In the genomic region with DNA sequence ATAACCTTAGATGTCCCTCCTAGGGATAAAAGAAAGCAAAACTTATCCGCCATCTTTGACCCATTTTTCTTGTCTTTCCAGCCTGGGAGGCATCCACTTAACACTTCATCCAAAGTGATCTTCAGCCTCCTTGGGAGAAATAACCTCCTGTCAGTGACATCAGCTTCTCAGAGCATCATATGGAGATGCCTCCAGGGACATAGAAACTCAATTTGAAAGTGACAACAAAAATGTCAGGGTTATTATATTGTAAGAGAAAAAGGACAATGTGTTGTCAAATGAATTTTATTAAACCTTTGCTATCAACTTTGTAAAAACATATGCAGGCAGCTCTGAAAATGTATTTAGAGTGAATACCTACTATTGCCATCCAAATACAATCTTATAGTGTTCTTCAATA, we compare ENCODE assay signal across 33 cellular contexts.
A peak's percentile ranks its signal among the peaks of the same experiment; 100 is the strongest.
DNase-seq lines count a peak whose midpoint lies in the region; ATAC-seq and TF ChIP-seq lines count a peak whose summit lies in the region.
"Had no signal": no experiment of that assay in that cellular context is flagged by ENCODE, and none has a peak within 500 bp of the region (broad histone marks: within the 10 kb centered on the region; RNA-seq: fewer than 3 reads in every experiment).

No MANE protein-coding gene starts in this region.

- H2BK120ac ChIP-seq in mesenchymal stem cell (ENCODE audit: low read depth, low read length): no peak overlapping the region
- no peak overlapping the region for H2BK120ac ChIP-seq in trophoblast cell (ENCODE audit: insufficient read depth, low read length, poor library complexity)

- H2BK15ac ChIP-seq in mesenchymal stem cell (ENCODE audit: low read depth, poor library complexity, severe bottlenecking): no peak overlapping the region

- H3K4me1 ChIP-seq in mesenchymal stem cell (ENCODE audit: control insufficient read depth, insufficient read depth, low read depth, low read length): no peaks in the 10 kb centered on the region
- H3K4me1 ChIP-seq in trophoblast cell (ENCODE audit: control insufficient read depth in 1 of 2, insufficient read depth in 2 of 2, low read length in 2 of 2): peaks cover 0 to 2% of the 10 kb centered on the region in 2 experiments
- H3K4me1 ChIP-seq: A549; BE2C; BLaER1; BLaER1 treated with 17β-estradiol and CSF1 and Interleukin-3, amounts not matched to agents 10 nM and 100 nM had no signal

- TF ChIP-seq RAD21 in neural cell (conservative IDR thresholded peaks at IDR 0.05): no peak

- H3K23ac ChIP-seq in mesenchymal stem cell (ENCODE audit: low read length in 2 of 2) (no peak overlapping the region), trophoblast cell (ENCODE audit: low read length) (no peak overlapping the region)

- H2AFZ ChIP-seq in mesenchymal stem cell (ENCODE audit: low read depth, low read length) (no peak overlapping the region), neural cell (ENCODE audit: low read depth, low read length) (no peak overlapping the region), trophoblast cell (ENCODE audit: insufficient read depth, low read length, poor library complexity) (no peak overlapping the region)

- TF ChIP-seq CTCF in neural cell (IDR thresholded peaks at IDR 0.05; ENCODE audit: poor library complexity, severe bottlenecking) (no peak), RWPE1 (conservative IDR thresholded peaks at IDR 0.05; ENCODE audit: low read depth) (no peak)

- H3K4me2 ChIP-seq in mesenchymal stem cell (ENCODE audit: low read length, poor library complexity, severe bottlenecking) (no peak overlapping the region), neural cell (ENCODE audit: low read length) (no peak overlapping the region), trophoblast cell (ENCODE audit: low read length) (no peak overlapping the region)
- H3K4me2 ChIP-seq: A549; BLaER1; BLaER1 treated with 17β-estradiol and CSF1 and Interleukin-3, amounts not matched to agents 10 nM and 100 nM had no signal

- POLR2A ChIA-PET in RWPE1 (lab: Yijun Ruan, JAX; ENCODE audit: low non-redundant PET): no interaction called here

- H3K79me1 ChIP-seq in mesenchymal stem cell (replicated peaks; ENCODE audit: low read length, poor library complexity, severe bottlenecking): no peaks in the 10 kb centered on the region
- H3K79me1 ChIP-seq in trophoblast cell (ENCODE audit: low read length): peaks cover 2% of the 10 kb centered on the region

- no peak overlapping the region for H3K27ac Mint-ChIP-seq in natural killer cell treated with Interleukin-12 subunit alpha and Interleukin-12 subunit beta and Interleukin-15 and Interleukin-18, amount 100 ng/mL, for 72 hours
- H3K27ac Mint-ChIP-seq: B cell; CD14-positive monocyte; CD4-positive, alpha-beta memory T cell; CD4-positive, alpha-beta T cell; CD4-positive, CD25-positive, alpha-beta regulatory T cell; CD8-positive, alpha-beta memory T cell; CD8-positive, alpha-beta T cell had no signal

- H3K27ac ChIP-seq in mesenchymal stem cell (ENCODE audit: low read length, poor library complexity, severe bottlenecking) (no peak overlapping the region), neural cell (ENCODE audit: low read length) (peak overlapping the region; percentile 42), trophoblast cell (ENCODE audit: low read depth, low read length) (no peak overlapping the region), RWPE1 (no peak overlapping the region)
- H3K27ac ChIP-seq: 22Rv1; A549; BLaER1; BLaER1 treated with 17β-estradiol and CSF1 and Interleukin-3, amounts not matched to agents 10 nM and 100 nM; C4-2B had no signal

- H3K27me3 ChIP-seq in mesenchymal stem cell (ENCODE audit: control insufficient read depth in 1 of 2, insufficient read depth in 1 of 2, low read length in 2 of 2) (no peaks in the 10 kb centered on the region), neural cell (ENCODE audit: insufficient read depth, low read depth, low read length) (no peaks in the 10 kb centered on the region), trophoblast cell (ENCODE audit: insufficient read depth, low read length) (no peaks in the 10 kb centered on the region)
- H3K27me3 ChIP-seq: BE2C; BLaER1; BLaER1 treated with 17β-estradiol and CSF1 and Interleukin-3, amounts not matched to agents 10 nM and 100 nM had no signal

- peak; percentile 97 for TF ChIP-seq EP300 in neural cell (conservative IDR thresholded peaks at IDR 0.05; ENCODE audit: poor library complexity, severe bottlenecking)

- H3K27me3 Mint-ChIP-seq in natural killer cell treated with Interleukin-12 subunit alpha and Interleukin-12 subunit beta and Interleukin-15 and Interleukin-18, amount 100 ng/mL, for 72 hours: peaks cover 0 to 3% of the 10 kb centered on the region in 2 donors
- H3K27me3 Mint-ChIP-seq: B cell; CD4-positive, alpha-beta T cell; CD4-positive, CD25-positive, alpha-beta regulatory T cell; CD8-positive, alpha-beta memory T cell had no signal

- no peak overlapping the region for H2BK12ac ChIP-seq in mesenchymal stem cell (ENCODE audit: low read length in 2 of 2)
- H2BK12ac ChIP-seq in trophoblast cell (ENCODE audit: low read length): peak overlapping the region; percentile 13

- H4K91ac ChIP-seq in mesenchymal stem cell (ENCODE audit: low read length) (no peak overlapping the region), trophoblast cell (ENCODE audit: low read depth, low read length) (no peak overlapping the region)

- H3F3A ChIP-seq in neural cell (ENCODE audit: insufficient read depth, low read length, poor library complexity, severe bottlenecking): no peaks in the 10 kb centered on the region

- peaks cover 3% of the 10 kb centered on the region for H3K9me3 Mint-ChIP-seq in natural killer cell treated with Interleukin-12 subunit alpha and Interleukin-12 subunit beta and Interleukin-15 and Interleukin-18, amount 100 ng/mL, for 72 hours
- H3K9me3 Mint-ChIP-seq: CD4-positive, alpha-beta T cell; CD4-positive, CD25-positive, alpha-beta regulatory T cell; CD8-positive, alpha-beta T cell had no signal

- H3K18ac ChIP-seq in mesenchymal stem cell (ENCODE audit: low read depth in 1 of 2, low read length in 2 of 2) (no peak overlapping the region), trophoblast cell (ENCODE audit: low read length) (no peak overlapping the region)

- H2AK5ac ChIP-seq in mesenchymal stem cell (ENCODE audit: low read length, severe bottlenecking): peak overlapping the region; percentile 94
- no peak overlapping the region for H2AK5ac ChIP-seq in trophoblast cell (ENCODE audit: low read length)

- CTCF ChIA-PET in RWPE1 (lab: Yijun Ruan, JAX): no interaction called here

- H3K4me3 Mint-ChIP-seq in natural killer cell treated with Interleukin-12 subunit alpha and Interleukin-12 subunit beta and Interleukin-15 and Interleukin-18, amount 100 ng/mL, for 72 hours: no peak overlapping the region
- H3K4me3 Mint-ChIP-seq: B cell; CD14-positive monocyte; CD4-positive, alpha-beta memory T cell; CD4-positive, alpha-beta T cell; CD4-positive, CD25-positive, alpha-beta regulatory T cell; CD8-positive, alpha-beta memory T cell; CD8-positive, alpha-beta T cell had no signal

- H2BK5ac ChIP-seq in mesenchymal stem cell (ENCODE audit: low read depth, low read length, poor library complexity, severe bottlenecking): no peak overlapping the region
- H2BK5ac ChIP-seq in trophoblast cell (ENCODE audit: low read depth, low read length, poor library complexity): no peak overlapping the region

- H3K14ac ChIP-seq in mesenchymal stem cell (ENCODE audit: low read length in 2 of 2) (no peak overlapping the region), trophoblast cell (ENCODE audit: low read length) (no peak overlapping the region)

- H4K8ac ChIP-seq in mesenchymal stem cell (ENCODE audit: low read length) (no peak overlapping the region), trophoblast cell (ENCODE audit: low read depth, low read length) (no peak overlapping the region)

- H3K9ac ChIP-seq in mesenchymal stem cell (ENCODE audit: low read length) (no peak overlapping the region), neural cell (ENCODE audit: low read length) (no peak overlapping the region), trophoblast cell (ENCODE audit: low read length) (no peak overlapping the region)
- H3K9ac ChIP-seq: BLaER1; BLaER1 treated with 17β-estradiol and CSF1 and Interleukin-3, amounts not matched to agents 10 nM and 100 nM had no signal

- peaks cover 25% of the 10 kb centered on the region for H3K9me3 ChIP-seq in mesenchymal stem cell (ENCODE audit: control insufficient read depth, low read length)
- H3K9me3 ChIP-seq in neural cell (ENCODE audit: low read length): no peaks in the 10 kb centered on the region
- no peaks in the 10 kb centered on the region for H3K9me3 ChIP-seq in trophoblast cell (ENCODE audit: insufficient read depth, low read depth, low read length)
- H3K9me3 ChIP-seq: A549; BE2C; BLaER1; BLaER1 treated with 17β-estradiol and CSF1 and Interleukin-3, amounts not matched to agents 10 nM and 100 nM; Caco-2 had no signal

- no peak overlapping the region for H3K4me3 ChIP-seq in mesenchymal stem cell (ENCODE audit: insufficient read depth in 1 of 2, low read depth in 1 of 2, low read length in 2 of 2)
- no peak overlapping the region for H3K4me3 ChIP-seq in neural cell (ENCODE audit: low read length)
- H3K4me3 ChIP-seq in trophoblast cell (ENCODE audit: low read depth, low read length): no peak overlapping the region
- H3K4me3 ChIP-seq: A549; BLaER1; BLaER1 treated with 17β-estradiol and CSF1 and Interleukin-3, amounts not matched to agents 10 nM and 100 nM had no signal

- no peaks in the 10 kb centered on the region for H3K9me2 ChIP-seq in neural cell (ENCODE audit: insufficient read depth, low read length)

- H3K36me3 Mint-ChIP-seq in natural killer cell treated with Interleukin-12 subunit alpha and Interleukin-12 subunit beta and Interleukin-15 and Interleukin-18, amount 100 ng/mL, for 72 hours: no peaks in the 10 kb centered on the region
- H3K36me3 Mint-ChIP-seq: CD14-positive monocyte; CD4-positive, alpha-beta memory T cell; CD4-positive, CD25-positive, alpha-beta regulatory T cell; CD8-positive, alpha-beta memory T cell; CD8-positive, alpha-beta T cell had no signal

- 100% methylated on average over 1 of the region's 1 CpG for WGBS in mesenchymal stem cell
- WGBS in trophoblast cell (ENCODE audit: extremely low coverage, insufficient coverage, insufficient read length): no CpG with 5 or more reads among the region's 1 CpG

- H4K12ac ChIP-seq in trophoblast cell (ENCODE audit: low read depth, low read length): no peak overlapping the region

- H3K79me2 ChIP-seq in neural cell (replicated peaks; ENCODE audit: insufficient read depth, low read length): no peaks in the 10 kb centered on the region
- no peaks in the 10 kb centered on the region for H3K79me2 ChIP-seq in trophoblast cell (ENCODE audit: control insufficient read depth, insufficient read depth, low read length, poor library complexity)

- no peak for DNase-seq in mesenchymal stem cell
- DNase-seq in trophoblast cell: no peak
- no peak for DNase-seq in natural killer cell treated with Interleukin-12 subunit alpha and Interleukin-12 subunit beta and Interleukin-15 and Interleukin-18, amount 100 ng/mL, for 72 hours (ENCODE audit: low spot score)
- DNase-seq in SHP77 (lab: John Stamatoyannopoulos, UW): no peak
- no peak for DNase-seq in RWPE1 (ENCODE audit: low spot score)
- DNase-seq: 8988T; ACHN; AML-193; BE2C; C1 segment of cervical spinal cord; Caco-2; Calu3; CD4-positive, alpha-beta memory T cell; CD4-positive, alpha-beta T cell; CD4-positive, CD25-positive, alpha-beta regulatory T cell; CD8-positive, alpha-beta memory T cell; CD8-positive, alpha-beta T cell; COR-L47; DMS 273 treated with DMSO at 0.1 percent for 48 hours; DMS153; DMS53; DMS79; DMS79 treated with DMSO at 0.1 percent for 48 hours; DND-41; EL had no signal

- no peak for ATAC-seq in natural killer cell treated with Interleukin-12 subunit alpha and Interleukin-12 subunit beta and Interleukin-15 and Interleukin-18, amount 100 ng/mL, for 72 hours
- ATAC-seq: A549; CD8-positive, alpha-beta T cell had no signal

- H3K4me1 Mint-ChIP-seq in natural killer cell treated with Interleukin-12 subunit alpha and Interleukin-12 subunit beta and Interleukin-15 and Interleukin-18, amount 100 ng/mL, for 72 hours (ENCODE audit: low read depth in 2 of 2): no peaks in the 10 kb centered on the region
- H3K4me1 Mint-ChIP-seq: B cell; CD14-positive monocyte; CD4-positive, alpha-beta memory T cell; CD4-positive, CD25-positive, alpha-beta regulatory T cell; CD8-positive, alpha-beta memory T cell had no signal

- H3K4ac ChIP-seq in mesenchymal stem cell (ENCODE audit: low read depth in 1 of 2, low read length in 2 of 2): no peak overlapping the region
- H3K4ac ChIP-seq in trophoblast cell (ENCODE audit: low read depth, low read length): no peak overlapping the region

- no peaks in the 10 kb centered on the region for H4K20me1 ChIP-seq in neural cell (ENCODE audit: insufficient read depth)
- H4K20me1 ChIP-seq: BLaER1; BLaER1 treated with 17β-estradiol and CSF1 and Interleukin-3, amounts not matched to agents 10 nM and 100 nM had no signal

- no peaks in the 10 kb centered on the region for H3K36me3 ChIP-seq in mesenchymal stem cell (ENCODE audit: control insufficient read depth in 1 of 2, insufficient read depth in 2 of 2, low read depth in 1 of 2, low read length in 2 of 2)
- no peaks in the 10 kb centered on the region for H3K36me3 ChIP-seq in neural cell (ENCODE audit: insufficient read depth, low read length)
- H3K36me3 ChIP-seq in trophoblast cell (ENCODE audit: control insufficient read depth in 1 of 2, insufficient read depth in 2 of 2, low read length in 2 of 2): no peaks in the 10 kb centered on the region
- H3K36me3 ChIP-seq: BE2C; BLaER1; BLaER1 treated with 17β-estradiol and CSF1 and Interleukin-3, amounts not matched to agents 10 nM and 100 nM had no signal
